ENCODE assay signal across 8 cellular contexts in genomic region chr4:9703391-9703790, GRCh38.
A peak's percentile ranks its signal among the peaks of the same experiment; 100 is the strongest.
DNase-seq lines count a peak whose midpoint lies in the region; ATAC-seq lines count a peak whose summit lies in the region.

No MANE protein-coding gene starts in this region.

- H3K36me3 Mint-ChIP-seq in activated naive CD8-positive, alpha-beta T cell treated with anti-CD3 and anti-CD28 coated beads for 36 hours = no peaks in the 10 kb centered on the region
- H3K36me3 Mint-ChIP-seq in immature natural killer cell = no peaks in the 10 kb centered on the region

- H4K20me1 ChIP-seq in Karpas-422 (ENCODE audit: insufficient read depth, low read depth, low read length) = no peaks in the 10 kb centered on the region

- H3K4me1 Mint-ChIP-seq in activated naive CD8-positive, alpha-beta T cell treated with anti-CD3 and anti-CD28 coated beads for 36 hours = peaks cover 4% of the 10 kb centered on the region
- H3K4me1 Mint-ChIP-seq in immature natural killer cell = peaks cover 8 to 14% of the 10 kb centered on the region in 2 donors

- H3K9me2 ChIP-seq in Karpas-422 (replicated peaks; ENCODE audit: insufficient read depth, low read length) = no peaks in the 10 kb centered on the region

- no peak overlapping the region for H2AFZ ChIP-seq in Karpas-422 (ENCODE audit: low read length)

- H3K9ac ChIP-seq in Karpas-422 (ENCODE audit: low read length) = no peak overlapping the region

- no peaks in the 10 kb centered on the region for H3K79me2 ChIP-seq in Karpas-422 (ENCODE audit: low read length)

- H3K9me3 ChIP-seq in Karpas-422 (ENCODE audit: low read length) = no peaks in the 10 kb centered on the region

- H3K9me3 Mint-ChIP-seq in activated naive CD8-positive, alpha-beta T cell treated with anti-CD3 and anti-CD28 coated beads for 36 hours = no peaks in the 10 kb centered on the region
- no peaks in the 10 kb centered on the region for H3K9me3 Mint-ChIP-seq in immature natural killer cell

- H3K4me2 ChIP-seq in Karpas-422 (ENCODE audit: low read depth, low read length, poor library complexity, severe bottlenecking) = no peak overlapping the region

- peak; percentile 42 for DNase-seq in EL
- peak; percentile 85 for DNase-seq in Karpas-422
- peak; percentile 41 to 53 for DNase-seq in SHP77 (lab: John Stamatoyannopoulos, UW)
- DNase-seq in activated naive CD8-positive, alpha-beta T cell treated with anti-CD3 and anti-CD28 coated beads for 36 hours = peak; percentile 73
- DNase-seq in immature natural killer cell = peak; percentile 53
- peak; percentile 76 for DNase-seq in stimulated activated CD4-positive, alpha-beta T cell treated with anti-CD3 and anti-CD28 coated beads, Interleukin-1b, Interleukin-23, amount 100 ng/mL, for 48 hours
- no peak for DNase-seq in T1000 (lab: John Stamatoyannopoulos, UW)

- H3K4me1 ChIP-seq in Karpas-422 (ENCODE audit: low read length) = no peaks in the 10 kb centered on the region

- no peak overlapping the region for H3K27ac ChIP-seq in Karpas-422 (ENCODE audit: low read length)

- H3K4me3 ChIP-seq in Karpas-422 (ENCODE audit: low read length) = no peak overlapping the region

- H3K27me3 ChIP-seq in Karpas-422 (ENCODE audit: low read length) = no peaks in the 10 kb centered on the region

- no peaks in the 10 kb centered on the region for H3K27me3 Mint-ChIP-seq in activated naive CD8-positive, alpha-beta T cell treated with anti-CD3 and anti-CD28 coated beads for 36 hours
- H3K27me3 Mint-ChIP-seq in immature natural killer cell (ENCODE audit: low read depth in 3 of 3) = peaks cover 4 to 5% (median 5%) of the 10 kb centered on the region in 3 donors

- H3K27ac Mint-ChIP-seq in activated naive CD8-positive, alpha-beta T cell treated with anti-CD3 and anti-CD28 coated beads for 36 hours = no peak overlapping the region
- H3K27ac Mint-ChIP-seq in immature natural killer cell = peak overlapping the region in 1 of 6 donors; percentile 20

- ATAC-seq in HG02642 (IDR thresholded peaks at IDR 0.05; ENCODE audit: poor library complexity, unreplicated experiment) = no peak

- H3K4me3 Mint-ChIP-seq in activated naive CD8-positive, alpha-beta T cell treated with anti-CD3 and anti-CD28 coated beads for 36 hours = no peak overlapping the region
- peak overlapping the region in 1 of 5 donors; percentile 2 for H3K4me3 Mint-ChIP-seq in immature natural killer cell

- H3K36me3 ChIP-seq in Karpas-422 (ENCODE audit: insufficient read depth, low read length) = no peaks in the 10 kb centered on the region
